Comparison of ENCODE assay signal across 15 cellular contexts in the genomic region with DNA sequence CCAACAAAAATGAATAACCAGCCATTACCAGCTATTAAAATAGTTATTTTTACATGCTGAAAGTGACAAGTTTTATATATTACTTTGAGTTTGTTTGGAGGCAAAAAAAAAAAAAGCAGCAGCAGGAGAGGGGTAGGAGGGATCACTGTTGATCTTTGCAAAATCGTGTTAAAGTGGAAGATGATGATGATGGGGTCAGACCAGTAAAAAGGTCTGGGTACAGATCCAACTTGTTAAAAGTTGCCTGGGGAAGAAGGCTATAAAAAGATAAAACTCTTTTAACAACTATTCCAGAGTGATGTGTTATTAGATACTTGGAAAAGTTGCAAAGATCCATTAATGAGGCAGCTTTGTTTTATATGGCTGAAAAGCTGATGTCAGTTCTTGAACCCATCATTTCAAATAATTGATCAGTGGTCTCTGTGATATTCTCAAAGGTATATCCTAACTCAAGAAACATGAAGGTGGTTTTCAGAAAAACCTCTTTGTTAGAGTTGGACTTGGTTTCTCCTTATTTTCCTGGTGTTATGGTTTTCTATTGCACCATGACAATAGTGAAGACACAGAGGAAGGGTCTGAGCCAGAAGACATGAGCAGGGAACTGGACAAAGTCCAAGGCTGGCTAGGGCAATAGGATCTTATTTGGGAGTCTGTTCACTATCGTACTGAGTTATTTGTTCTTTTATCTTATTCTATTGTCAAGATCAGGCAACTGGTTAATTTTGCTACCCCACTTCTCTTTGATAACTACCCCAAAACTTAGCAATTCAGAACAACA. TPM values are rescaled to one million over a fixed set of nuclear protein-coding genes. Genes with fewer than 3 reads are reported as not detected.
"Had no signal": no experiment of that assay in that cellular context is flagged by ENCODE, and none has a peak within 500 bp of the region (broad histone marks: within the 10 kb centered on the region; RNA-seq: fewer than 3 reads in every experiment).

No MANE protein-coding gene starts in this region.

- H3K27ac ChIP-seq: adrenal gland, epithelial cell of prostate, ovary, stomach had no signal

- ATAC-seq: activated naive CD4-positive, alpha-beta T cell treated with anti-CD3 and anti-CD28 coated beads, Interleukin-2, amount 50 U/mL, for 72 hours; mucosa of descending colon; stimulated activated effector memory CD8-positive, alpha-beta T cell treated with anti-CD3 and anti-CD28 coated beads, Interleukin-12 subunit alpha, Interleukin-12 subunit beta, amount 100 ng/mL, for 72 hours had no signal

- H3K27me3 ChIP-seq: adrenal gland, ovary, sigmoid colon, stomach had no signal

- H3K9me3 ChIP-seq: adrenal gland, mucosa of descending colon, ovary, sigmoid colon, stomach had no signal

- DNase-seq: activated CD4-positive, alpha-beta T cell treated with anti-CD3 and anti-CD28 coated beads for 1 hour; activated CD4-positive, alpha-beta T cell treated with anti-CD3 and anti-CD28 coated beads, Interleukin-2, amount 50 U/mL, for 4 hours; activated gamma-delta T cell; adrenal gland; foreskin fibroblast; mucosa of descending colon; naive B cell; ovary; sigmoid colon; stimulated activated CD4-positive, alpha-beta T cell treated with anti-CD3 and anti-CD28 coated beads, Interleukin-4, amount 100 ng/mL, for 24 hours; stomach had no signal

- H3K4me3 ChIP-seq: adrenal gland, mucosa of descending colon, ovary, sigmoid colon, stomach had no signal

- H3K36me3 ChIP-seq: adrenal gland, ovary, sigmoid colon, stomach had no signal

RNA-seq across cellular contexts. Expression of a gene that starts 44.8 kb away (rescaled TPM):
- total RNA-seq: dermis microvascular lymphatic vessel endothelial cell had no signal
